17 cellular contexts compared by ENCODE assay signal in the genomic region with DNA sequence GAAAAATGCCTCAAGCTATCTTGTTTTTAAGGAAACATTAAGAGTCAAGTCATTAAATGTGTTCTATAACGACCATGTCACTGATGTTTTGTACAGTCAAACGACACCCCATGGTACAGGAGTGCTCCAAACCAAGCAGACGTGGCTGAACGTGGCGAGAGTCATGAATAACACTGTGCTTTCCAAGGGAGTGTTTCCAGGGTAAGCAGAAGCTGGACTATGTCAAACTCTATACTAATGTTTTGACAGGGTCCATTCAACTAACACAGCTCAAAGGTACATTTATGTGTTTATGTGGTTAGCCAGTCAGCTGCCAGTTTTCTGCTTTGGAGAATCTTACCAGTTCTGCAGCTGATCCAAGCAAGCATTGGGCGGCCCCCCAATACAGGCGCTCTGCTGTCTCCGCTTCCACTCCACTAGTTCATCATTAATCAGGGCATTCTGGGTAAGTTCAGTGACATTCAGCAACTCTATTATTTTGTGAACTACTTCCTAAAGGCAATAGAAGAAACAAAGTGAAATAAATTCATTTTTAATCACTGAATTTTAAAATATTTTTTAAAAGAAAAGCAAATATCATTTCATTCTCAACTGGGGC. TPM values are rescaled to one million over a fixed set of nuclear protein-coding genes. Genes with fewer than 3 reads are reported as not detected.
A peak's percentile ranks its signal among the peaks of the same experiment; 100 is the strongest.
DNase-seq lines count a peak whose midpoint lies in the region; TF ChIP-seq lines count a peak whose summit lies in the region.
"Had no signal": no experiment of that assay in that cellular context is flagged by ENCODE, and none has a peak within 500 bp of the region (broad histone marks: within the 10 kb centered on the region; RNA-seq: fewer than 3 reads in every experiment).

No MANE protein-coding gene starts in this region.

- H3K9me3 ChIP-seq in stomach: no peaks in the 10 kb centered on the region
- H3K9me3 ChIP-seq: gastrocnemius medialis, MG63, tibial artery had no signal

- TF ChIP-seq CTCF in fibroblast of villous mesenchyme (IDR thresholded peaks at IDR 0.05; ENCODE audit: insufficient read depth, low read depth, low read length) (no peak), stomach (IDR thresholded peaks at IDR 0.05) (no peak)

- peak; percentile 6 for TF ChIP-seq EP300 in stomach (IDR thresholded peaks at IDR 0.05)

- CTCF ChIA-PET in activated naive CD4-positive, alpha-beta T cell treated with anti-CD3 and anti-CD28 coated beads, Interleukin-2, amount 10 ng/mL, durations not matched to agents 7 days and 5 days (lab: Charles Lee): interaction anchor here (0.7 to 1.1 kb wide), 3 partner anchors 14 to 37 kb away, joined by 3 to 4 read pairs (median 3); no protein-coding TSS in a partner anchor
- CTCF ChIA-PET in activated CD4-positive, alpha-beta memory T cell treated with anti-CD3 and anti-CD28 coated beads for 36 hours (lab: Charles Lee): interaction anchor here (0.7 to 1.6 kb wide), 2 partner anchors 10 to 30 kb away, joined by 3 to 7 read pairs; no protein-coding TSS in a partner anchor

- WGBS in stomach, 5 donors: 72 to 87% (median 81%) methylated on average over 8 of the region's 8 CpGs

- no peaks in the 10 kb centered on the region for H3K9me3 Mint-ChIP-seq in activated naive CD4-positive, alpha-beta T cell treated with anti-CD3 and anti-CD28 coated beads, Interleukin-2, amount 10 ng/mL, durations not matched to agents 7 days and 5 days
- H3K9me3 Mint-ChIP-seq in activated CD4-positive, alpha-beta memory T cell treated with anti-CD3 and anti-CD28 coated beads for 36 hours: peaks cover 14% of the 10 kb centered on the region
- H3K9me3 Mint-ChIP-seq: H9 had no signal

- H3K36me3 ChIP-seq in stomach: peaks cover 84 to 100% (median 100%) of the 10 kb centered on the region in 4 donors

- no peak overlapping the region for H3K4me3 Mint-ChIP-seq in activated naive CD4-positive, alpha-beta T cell treated with anti-CD3 and anti-CD28 coated beads, Interleukin-2, amount 10 ng/mL, durations not matched to agents 7 days and 5 days
- no peak overlapping the region for H3K4me3 Mint-ChIP-seq in activated CD4-positive, alpha-beta memory T cell treated with anti-CD3 and anti-CD28 coated beads for 36 hours
- H3K4me3 Mint-ChIP-seq: H9 had no signal

- H3K27me3 Mint-ChIP-seq in activated naive CD4-positive, alpha-beta T cell treated with anti-CD3 and anti-CD28 coated beads, Interleukin-2, amount 10 ng/mL, durations not matched to agents 7 days and 5 days: no peaks in the 10 kb centered on the region
- no peaks in the 10 kb centered on the region for H3K27me3 Mint-ChIP-seq in activated CD4-positive, alpha-beta memory T cell treated with anti-CD3 and anti-CD28 coated beads for 36 hours

- H3K27ac Mint-ChIP-seq in activated naive CD4-positive, alpha-beta T cell treated with anti-CD3 and anti-CD28 coated beads, Interleukin-2, amount 10 ng/mL, durations not matched to agents 7 days and 5 days: peak overlapping the region; percentile 55
- H3K27ac Mint-ChIP-seq in activated CD4-positive, alpha-beta memory T cell treated with anti-CD3 and anti-CD28 coated beads for 36 hours: peak overlapping the region; percentile 86

- DNase-seq in activated naive CD4-positive, alpha-beta T cell treated with anti-CD3 and anti-CD28 coated beads, Interleukin-2, amount 10 ng/mL, durations not matched to agents 7 days and 5 days: no peak
- no peak for DNase-seq in activated naive CD4-positive, alpha-beta T cell treated with anti-CD3 and anti-CD28 coated beads, Interleukin-2, amount 50 U/mL, for 16 hours
- DNase-seq in activated CD4-positive, alpha-beta memory T cell treated with anti-CD3 and anti-CD28 coated beads for 36 hours: no peak
- DNase-seq in fibroblast of villous mesenchyme (ENCODE audit: low read depth) (peak; percentile 69), stomach (no peak), NCI-H2227 treated with DMSO at 0.1 percent for 48 hours (lab: John Stamatoyannopoulos, UW) (no peak), HK-2 (ENCODE audit: unreplicated experiment) (no peak), hypothalamus (lab: John Stamatoyannopoulos, UW) (no peak)
- DNase-seq: activated CD4-positive, alpha-beta T cell treated with anti-CD3 and anti-CD28 coated beads, Interleukin-2, amount 50 U/mL, for 48 hours; central memory CD4-positive, alpha-beta T cell; gastrocnemius medialis; H9; kidney; MG63; tibial artery had no signal

- POLR2A ChIA-PET in activated CD4-positive, alpha-beta memory T cell treated with anti-CD3 and anti-CD28 coated beads for 36 hours (lab: Charles Lee): interaction anchor here (1.2 to 1.5 kb wide), 2 partner anchors 15 to 23 kb away, joined by 3 to 4 read pairs; no protein-coding TSS in a partner anchor

- H3K4me1 ChIP-seq in stomach: peaks cover 0 to 5% (median 0%) of the 10 kb centered on the region in 4 donors
- H3K4me1 ChIP-seq: gastrocnemius medialis, tibial artery had no signal

- no peak for TF ChIP-seq POLR2A in stomach (IDR thresholded peaks at IDR 0.05)

- H3K4me3 ChIP-seq in fibroblast of villous mesenchyme (ENCODE audit: low read depth, low read length) (no peak overlapping the region), stomach (no peak overlapping the region)
- H3K4me3 ChIP-seq: gastrocnemius medialis, lung, MG63, tibial artery had no signal

- H3K4me1 Mint-ChIP-seq in activated naive CD4-positive, alpha-beta T cell treated with anti-CD3 and anti-CD28 coated beads, Interleukin-2, amount 10 ng/mL, durations not matched to agents 7 days and 5 days: peaks cover 83% of the 10 kb centered on the region
- peaks cover 62% of the 10 kb centered on the region for H3K4me1 Mint-ChIP-seq in activated CD4-positive, alpha-beta memory T cell treated with anti-CD3 and anti-CD28 coated beads for 36 hours (ENCODE audit: low read depth)
- H3K4me1 Mint-ChIP-seq: H9 had no signal

- intact Hi-C loops in activated CD4-positive, alpha-beta memory T cell treated with anti-CD3 and anti-CD28 coated beads for 36 hours (cut with micrococcal nuclease): loop anchor here (5.0 kb wide), 1 partner anchor 35 kb away; no protein-coding TSS in a partner anchor
- intact Hi-C loops in stomach (cut with DNase I; ENCODE audit: low total_unique reads): no loop called here

- H3K27me3 ChIP-seq in stomach: no peaks in the 10 kb centered on the region
- H3K27me3 ChIP-seq: gastrocnemius medialis, MG63, tibial artery had no signal

- H3K27ac ChIP-seq in stomach: peak overlapping the region in 1 of 5 donors; percentile 4
- H3K27ac ChIP-seq: gastrocnemius medialis, parathyroid adenoma, tibial artery had no signal

- peaks cover 93% of the 10 kb centered on the region for H3K36me3 Mint-ChIP-seq in activated naive CD4-positive, alpha-beta T cell treated with anti-CD3 and anti-CD28 coated beads, Interleukin-2, amount 10 ng/mL, durations not matched to agents 7 days and 5 days
- peaks cover 90% of the 10 kb centered on the region for H3K36me3 Mint-ChIP-seq in activated CD4-positive, alpha-beta memory T cell treated with anti-CD3 and anti-CD28 coated beads for 36 hours

RNA-seq across cellular contexts. Expression of a gene that starts 16.4 kb away (rescaled TPM):
- 100 to 1,000 TPM; 309 to 314 TPM for total RNA-seq in activated CD4-positive, alpha-beta memory T cell treated with anti-CD3 and anti-CD28 coated beads for 36 hours
- total RNA-seq in fibroblast of villous mesenchyme (116 and 132 TPM in 2 replicates), stomach (100 to 1,000 TPM in 1 of 5 donors, 10 to 100 TPM in 4; 45.8 to 289 (median 80.4) TPM)
- 10 to 100 TPM; 23.2 to 36.1 (median 25.4) TPM for polyA plus RNA-seq in stomach
